In genomic region chr3:24837601-24838000, GRCh38 we compare ENCODE assay signal across 24 cellular contexts.
"Had no signal": no experiment of that assay in that cellular context is flagged by ENCODE, and none has a peak within 500 bp of the region (broad histone marks: within the 10 kb centered on the region; RNA-seq: fewer than 3 reads in every experiment).

No MANE protein-coding gene starts in this region.

- DNase-seq: activated CD4-positive, alpha-beta memory T cell treated with anti-CD3 and anti-CD28 coated beads for 36 hours; activated CD4-positive, alpha-beta T cell treated with anti-CD3 and anti-CD28 coated beads for 4 hours; activated CD8-positive, alpha-beta memory T cell treated with anti-CD3 and anti-CD28 coated beads, Interleukin-2, amount 50 U/mL, for 4 hours; activated effector memory CD4-positive, alpha-beta T cell treated with anti-CD3 and anti-CD28 coated beads, Interleukin-2, amount 50 U/mL, for 16 hours; activated naive CD4-positive, alpha-beta T cell treated with anti-CD3 and anti-CD28 coated beads for 36 hours; activated naive CD8-positive, alpha-beta T cell treated with anti-CD3 and anti-CD28 coated beads for 36 hours; activated T-cell treated with anti-CD3 and anti-CD28 coated beads, Interleukin-2, amount 50 U/mL, for 1 hour; adrenal gland; brain microvascular endothelial cell; caudate nucleus; foreskin melanocyte; left colon; mammary epithelial cell; ovary; retina; small intestine; stimulated activated CD4-positive, alpha-beta T cell treated with anti-CD3 and anti-CD28 coated beads, Interleukin-4, amount 100 ng/mL, for 24 hours; stimulated activated naive CD8-positive, alpha-beta T cell treated with anti-CD3 and anti-CD28 coated beads, Interleukin-15, amount 100 ng/mL, for 72 hours; substantia nigra; uterus had no signal

- H3K4me1 ChIP-seq: adrenal gland, ascending aorta, uterus had no signal

- H3K27ac ChIP-seq: adrenal gland, ascending aorta, brain microvascular endothelial cell, ovary, uterus had no signal

- ATAC-seq: esophagus mucosa; left colon; sciatic nerve; stimulated activated memory B cell treated with anti-CD40 and anti-IgM and Interleukin-4, amounts not matched to agents 10 μg/mL and 1 μg/mL and 100 μg/mL, for 72 hours; stimulated activated naive CD8-positive, alpha-beta T cell treated with anti-CD3 and anti-CD28 coated beads, Interleukin-15, amount 100 ng/mL, for 72 hours had no signal

- H3K27me3 ChIP-seq: adrenal gland, ascending aorta, brain microvascular endothelial cell, ovary, uterus had no signal
